Comparison of ENCODE assay signal across 1 cellular context in genomic region chr17:7836596-7837374, GRCh38.
A peak's percentile ranks its signal among the peaks of the same experiment; 100 is the strongest.
TF ChIP-seq lines count a peak whose summit lies in the region.

No MANE protein-coding gene starts in this region.

TF ChIP-seq in HepG2, 621 proteins besides CTCF, POLR2A, EP300 and RAD21 (continued from another document and continues in another):
- TF ChIP-seq ZNF687 (CRISPR knock-in tag; IDR thresholded peaks at IDR 0.05): peak; percentile 75
- TF ChIP-seq ZNF616 (CRISPR knock-in tag; IDR thresholded peaks at IDR 0.05; ENCODE audit: low read depth): no peak
- peak; percentile 93 for TF ChIP-seq SSRP1 (CRISPR knock-in tag; IDR thresholded peaks at IDR 0.05)
- TF ChIP-seq ZNF362 (CRISPR knock-in tag; IDR thresholded peaks at IDR 0.05; ENCODE audit: borderline replicate concordance): 0 out of 2 replicates have a peak, but pooled peaks have one; percentile 39
- no peak for TF ChIP-seq TBP (CRISPR knock-in tag; IDR thresholded peaks at IDR 0.05)
- TF ChIP-seq IRF2 (CRISPR knock-in tag; IDR thresholded peaks at IDR 0.05): peak; percentile 97
- TF ChIP-seq ZNF180 (CRISPR knock-in tag; IDR thresholded peaks at IDR 0.05; ENCODE audit: borderline replicate concordance, low read depth): no peak
- peak; percentile 93 for TF ChIP-seq MNT (IDR thresholded peaks at IDR 0.05)
- TF ChIP-seq ZNF143 (CRISPR knock-in tag; IDR thresholded peaks at IDR 0.05): peak; percentile 80
- peak; percentile 79 for TF ChIP-seq ZNF501 (CRISPR knock-in tag; IDR thresholded peaks at IDR 0.05)
- peak; percentile 38; the same call in 1 of the 2 replicates for TF ChIP-seq RAD51 (IDR thresholded peaks at IDR 0.05; ENCODE audit: borderline replicate concordance)
- no peak for TF ChIP-seq ZNF383 (CRISPR knock-in tag; IDR thresholded peaks at IDR 0.05; ENCODE audit: borderline replicate concordance)
- peak; percentile 91 for TF ChIP-seq ELF3 (CRISPR knock-in tag; IDR thresholded peaks at IDR 0.05)
- peak; percentile 92; the same call in 1 of the 2 replicates for TF ChIP-seq ZBTB7A (CRISPR knock-in tag; IDR thresholded peaks at IDR 0.05)
- TF ChIP-seq ZNF737 (CRISPR knock-in tag; IDR thresholded peaks at IDR 0.05; ENCODE audit: borderline replicate concordance): no peak
- peak; percentile 96 for TF ChIP-seq RXRB (CRISPR knock-in tag; IDR thresholded peaks at IDR 0.05; ENCODE audit: borderline replicate concordance)
- peak; percentile 97 for TF ChIP-seq SP4 (CRISPR knock-in tag; IDR thresholded peaks at IDR 0.05)
- TF ChIP-seq CAMTA2 (CRISPR knock-in tag; IDR thresholded peaks at IDR 0.05; ENCODE audit: borderline replicate concordance): peak; percentile 29; the same call in 1 of the 2 replicates
- TF ChIP-seq ELF1 (CRISPR knock-in tag; IDR thresholded peaks at IDR 0.05): peak; percentile 79
- 0 out of 2 replicates have a peak, but pooled peaks have one; percentile 40 for TF ChIP-seq HOXA9 (CRISPR knock-in tag; IDR thresholded peaks at IDR 0.05; ENCODE audit: borderline replicate concordance)
- TF ChIP-seq ZNF792 (CRISPR knock-in tag; IDR thresholded peaks at IDR 0.05): peak; percentile 90
- TF ChIP-seq HHEX (CRISPR knock-in tag; IDR thresholded peaks at IDR 0.05): no peak; the same call in none of the 2 replicates
- TF ChIP-seq MTERF4 (CRISPR knock-in tag; IDR thresholded peaks at IDR 0.05): peak; percentile 9; the same call in 1 of the 2 replicates
- 0 out of 2 replicates have a peak, but pooled peaks have one; percentile 33 for TF ChIP-seq ZSCAN31 (CRISPR knock-in tag; IDR thresholded peaks at IDR 0.05; ENCODE audit: low read depth)
- TF ChIP-seq ZFP1 (CRISPR knock-in tag; IDR thresholded peaks at IDR 0.05): peak; percentile 90; the same call in 1 of the 2 replicates
- TF ChIP-seq ZBTB3 (CRISPR knock-in tag; IDR thresholded peaks at IDR 0.05; ENCODE audit: borderline replicate concordance, low read depth): peak; percentile 34; the same call in 1 of the 2 replicates
- no peak for TF ChIP-seq ZNF552 (CRISPR knock-in tag; IDR thresholded peaks at IDR 0.05; ENCODE audit: borderline replicate concordance)
- peak; percentile 79; the same call in 1 of the 2 replicates for TF ChIP-seq ARNT2 (CRISPR knock-in tag; IDR thresholded peaks at IDR 0.05; ENCODE audit: low read depth)
- 0 out of 2 replicates have a peak, but pooled peaks have one; percentile 45 for TF ChIP-seq BRF2 (CRISPR knock-in tag; IDR thresholded peaks at IDR 0.05)
- TF ChIP-seq THAP11 (CRISPR knock-in tag; IDR thresholded peaks at IDR 0.05): peak; percentile 92
- peak; percentile 88 for TF ChIP-seq ZNF574 (CRISPR knock-in tag; IDR thresholded peaks at IDR 0.05)
- TF ChIP-seq ZBTB37 (CRISPR knock-in tag; IDR thresholded peaks at IDR 0.05): 0 out of 2 replicates have a peak, but pooled peaks have one; percentile 40
- peak; percentile 96 for TF ChIP-seq FIP1L1 (IDR thresholded peaks at IDR 0.05; ENCODE audit: borderline replicate concordance, insufficient read depth, low read depth, low read length)
- peak; percentile 81; the same call in 1 of the 2 replicates for TF ChIP-seq ZNF619 (CRISPR knock-in tag; IDR thresholded peaks at IDR 0.05)
- no peak for TF ChIP-seq ZNF598 (CRISPR knock-in tag; IDR thresholded peaks at IDR 0.05; ENCODE audit: borderline replicate concordance)
- peak; percentile 7; the same call in 1 of the 2 replicates for TF ChIP-seq ZNF274 (CRISPR knock-in tag; IDR thresholded peaks at IDR 0.05)
- peak; percentile 93 for TF ChIP-seq TBX2 (CRISPR knock-in tag; IDR thresholded peaks at IDR 0.05; ENCODE audit: borderline replicate concordance)
- peak; percentile 87 for TF ChIP-seq ZBTB49 (CRISPR knock-in tag; IDR thresholded peaks at IDR 0.05; ENCODE audit: borderline replicate concordance)
- TF ChIP-seq ZSCAN9 (CRISPR knock-in tag; IDR thresholded peaks at IDR 0.05; ENCODE audit: borderline replicate concordance): peak; percentile 79
- TF ChIP-seq TFAP4 (IDR thresholded peaks at IDR 0.05; ENCODE audit: borderline replicate concordance, low read depth): peak; percentile 88
- TF ChIP-seq MXD1 (CRISPR knock-in tag; IDR thresholded peaks at IDR 0.05): peak; percentile 41; the same call in 1 of the 2 replicates
- peak; percentile 88 for TF ChIP-seq SOX5 (CRISPR knock-in tag; IDR thresholded peaks at IDR 0.05; ENCODE audit: borderline replicate concordance)
- TF ChIP-seq ZNF704 (CRISPR knock-in tag; IDR thresholded peaks at IDR 0.05; ENCODE audit: borderline replicate concordance): 0 out of 2 replicates have a peak, but pooled peaks have one; percentile 30
- TF ChIP-seq ZC3H13 (CRISPR knock-in tag; IDR thresholded peaks at IDR 0.05): peak; percentile 66; the same call in 1 of the 2 replicates
